In genomic region chr16:16016388-16016964, GRCh38 we compare ENCODE assay signal across 17 cellular contexts.
A peak's percentile ranks its signal among the peaks of the same experiment; 100 is the strongest.
DNase-seq lines count a peak whose midpoint lies in the region; ATAC-seq and TF ChIP-seq lines count a peak whose summit lies in the region.
"Had no signal": no experiment of that assay in that cellular context is flagged by ENCODE, and none has a peak within 500 bp of the region (broad histone marks: within the 10 kb centered on the region; RNA-seq: fewer than 3 reads in every experiment).

No MANE protein-coding gene starts in this region.

- POLR2A ChIA-PET in activated CD8-positive, alpha-beta T cell treated with anti-CD3 and anti-CD28 coated beads for 36 hours (lab: Charles Lee) = interaction anchor here (1.2 kb wide), 2 partner anchors 9 to 23 kb away, joined by 3 read pairs; no protein-coding TSS in a partner anchor
- POLR2A ChIA-PET in activated CD8-positive, alpha-beta T cell treated with anti-CD3 and anti-CD28 coated beads, Interleukin-2, amount 10 ng/mL, durations not matched to agents 7 days and 5 days (lab: Charles Lee) = no interaction called here

- H3K27me3 Mint-ChIP-seq in activated CD8-positive, alpha-beta T cell treated with anti-CD3 and anti-CD28 coated beads for 36 hours = no peaks in the 10 kb centered on the region
- H3K27me3 Mint-ChIP-seq in activated CD8-positive, alpha-beta T cell treated with anti-CD3 and anti-CD28 coated beads, Interleukin-2, amount 10 ng/mL, durations not matched to agents 7 days and 5 days (ENCODE audit: low read depth) = no peaks in the 10 kb centered on the region
- no peaks in the 10 kb centered on the region for H3K27me3 Mint-ChIP-seq in activated T-helper 2 cell treated with anti-CD3 and anti-CD28 coated beads, Interferon-gamma antibody, Interleukin-2, Interleukin-4, amounts not matched to agents 10 μg/mL and 5 μg/mL and 100 μg/mL, durations not matched to agents 14 hours and 24 hours and 36 hours (ENCODE audit: low read depth)
- H3K27me3 Mint-ChIP-seq: CD4-positive, alpha-beta T cell; IgD-negative memory B cell had no signal

- H3K9me3 ChIP-seq in sigmoid colon = no peaks in the 10 kb centered on the region
- H3K9me3 ChIP-seq: breast epithelium, left ventricle myocardium inferior had no signal

- DNase-seq in activated CD8-positive, alpha-beta T cell treated with anti-CD3 and anti-CD28 coated beads for 36 hours = peak; percentile 31
- DNase-seq in activated CD8-positive, alpha-beta T cell treated with anti-CD3 and anti-CD28 coated beads, Interleukin-2, amount 10 ng/mL, durations not matched to agents 7 days and 5 days = no peak
- no peak for DNase-seq in activated T-helper 2 cell treated with anti-CD3 and anti-CD28 coated beads, Interferon-gamma antibody, Interleukin-2, Interleukin-4, amounts not matched to agents 10 μg/mL and 5 μg/mL and 100 μg/mL, durations not matched to agents 14 hours and 24 hours and 36 hours (ENCODE audit: low spot score)
- DNase-seq in sigmoid colon (no peak), GM03348 (ENCODE audit: low spot score) (no peak), Right ventricle myocardium superior (no peak)
- DNase-seq: CD4-positive, alpha-beta T cell; cortex of kidney; immature natural killer cell; left ventricle myocardium inferior; MM.1S; NCI-H146; NCI-H524 treated with DMSO at 0.1 percent for 48 hours had no signal

- no peak overlapping the region for H3K4me3 ChIP-seq in sigmoid colon
- H3K4me3 ChIP-seq: breast epithelium, left ventricle myocardium inferior had no signal

- TF ChIP-seq EP300 in sigmoid colon (IDR thresholded peaks at IDR 0.05) = no peak

- no peaks in the 10 kb centered on the region for H3K9me3 Mint-ChIP-seq in activated CD8-positive, alpha-beta T cell treated with anti-CD3 and anti-CD28 coated beads for 36 hours
- no peaks in the 10 kb centered on the region for H3K9me3 Mint-ChIP-seq in activated CD8-positive, alpha-beta T cell treated with anti-CD3 and anti-CD28 coated beads, Interleukin-2, amount 10 ng/mL, durations not matched to agents 7 days and 5 days (ENCODE audit: insufficient read depth)
- H3K9me3 Mint-ChIP-seq in activated T-helper 2 cell treated with anti-CD3 and anti-CD28 coated beads, Interferon-gamma antibody, Interleukin-2, Interleukin-4, amounts not matched to agents 10 μg/mL and 5 μg/mL and 100 μg/mL, durations not matched to agents 14 hours and 24 hours and 36 hours = no peaks in the 10 kb centered on the region
- H3K9me3 Mint-ChIP-seq: CD4-positive, alpha-beta T cell; IgD-negative memory B cell; immature natural killer cell had no signal

- CTCF ChIA-PET in activated CD8-positive, alpha-beta T cell treated with anti-CD3 and anti-CD28 coated beads for 36 hours (lab: Charles Lee) = no interaction called here
- CTCF ChIA-PET in activated CD8-positive, alpha-beta T cell treated with anti-CD3 and anti-CD28 coated beads, Interleukin-2, amount 10 ng/mL, durations not matched to agents 7 days and 5 days (lab: Charles Lee) = no interaction called here

- intact Hi-C loops in activated CD8-positive, alpha-beta T cell treated with anti-CD3 and anti-CD28 coated beads for 36 hours (cut with micrococcal nuclease) = no loop called here
- intact Hi-C loops in activated T-helper 2 cell treated with anti-CD3 and anti-CD28 coated beads, Interferon-gamma antibody, Interleukin-2, Interleukin-4, amounts not matched to agents 10 μg/mL and 5 μg/mL and 100 μg/mL, durations not matched to agents 14 hours and 24 hours and 36 hours (cut with micrococcal nuclease) = no loop called here
- intact Hi-C loops in sigmoid colon (cut with DNase I) = no loop called here
- intact Hi-C loops in Right ventricle myocardium superior (cut with DNase I) = no loop called here

- TF ChIP-seq POLR2A in sigmoid colon (IDR thresholded peaks at IDR 0.05) = no peak

- H3K4me1 ChIP-seq in sigmoid colon = peaks cover 0 to 43% (median 21%) of the 10 kb centered on the region in 4 donors
- H3K4me1 ChIP-seq: breast epithelium had no signal

- peaks cover 56% of the 10 kb centered on the region for H3K36me3 Mint-ChIP-seq in activated CD8-positive, alpha-beta T cell treated with anti-CD3 and anti-CD28 coated beads for 36 hours (ENCODE audit: low read depth)
- H3K36me3 Mint-ChIP-seq in activated CD8-positive, alpha-beta T cell treated with anti-CD3 and anti-CD28 coated beads, Interleukin-2, amount 10 ng/mL, durations not matched to agents 7 days and 5 days (ENCODE audit: low read depth) = peaks cover 61% of the 10 kb centered on the region
- peaks cover 85% of the 10 kb centered on the region for H3K36me3 Mint-ChIP-seq in activated T-helper 2 cell treated with anti-CD3 and anti-CD28 coated beads, Interferon-gamma antibody, Interleukin-2, Interleukin-4, amounts not matched to agents 10 μg/mL and 5 μg/mL and 100 μg/mL, durations not matched to agents 14 hours and 24 hours and 36 hours (ENCODE audit: low read depth)

- no peak overlapping the region for H3K4me3 Mint-ChIP-seq in activated CD8-positive, alpha-beta T cell treated with anti-CD3 and anti-CD28 coated beads for 36 hours
- H3K4me3 Mint-ChIP-seq in activated CD8-positive, alpha-beta T cell treated with anti-CD3 and anti-CD28 coated beads, Interleukin-2, amount 10 ng/mL, durations not matched to agents 7 days and 5 days = no peak overlapping the region
- no peak overlapping the region for H3K4me3 Mint-ChIP-seq in activated T-helper 2 cell treated with anti-CD3 and anti-CD28 coated beads, Interferon-gamma antibody, Interleukin-2, Interleukin-4, amounts not matched to agents 10 μg/mL and 5 μg/mL and 100 μg/mL, durations not matched to agents 14 hours and 24 hours and 36 hours (ENCODE audit: low read depth)
- H3K4me3 Mint-ChIP-seq: CD4-positive, alpha-beta T cell; immature natural killer cell had no signal

- 95% methylated on average over 11 of the region's 11 CpGs for WGBS in sigmoid colon, 2 donors

- H3K27ac Mint-ChIP-seq in activated CD8-positive, alpha-beta T cell treated with anti-CD3 and anti-CD28 coated beads for 36 hours = peak overlapping the region; percentile 53
- no peak overlapping the region for H3K27ac Mint-ChIP-seq in activated CD8-positive, alpha-beta T cell treated with anti-CD3 and anti-CD28 coated beads, Interleukin-2, amount 10 ng/mL, durations not matched to agents 7 days and 5 days
- peak overlapping the region; percentile 43 for H3K27ac Mint-ChIP-seq in activated T-helper 2 cell treated with anti-CD3 and anti-CD28 coated beads, Interferon-gamma antibody, Interleukin-2, Interleukin-4, amounts not matched to agents 10 μg/mL and 5 μg/mL and 100 μg/mL, durations not matched to agents 14 hours and 24 hours and 36 hours
- H3K27ac Mint-ChIP-seq: CD4-positive, alpha-beta T cell; IgD-negative memory B cell; immature natural killer cell had no signal

- peaks cover 9% of the 10 kb centered on the region for H3K4me1 Mint-ChIP-seq in activated CD8-positive, alpha-beta T cell treated with anti-CD3 and anti-CD28 coated beads for 36 hours (ENCODE audit: low read depth)
- peaks cover 13% of the 10 kb centered on the region for H3K4me1 Mint-ChIP-seq in activated CD8-positive, alpha-beta T cell treated with anti-CD3 and anti-CD28 coated beads, Interleukin-2, amount 10 ng/mL, durations not matched to agents 7 days and 5 days (ENCODE audit: low read depth)
- peaks cover 14% of the 10 kb centered on the region for H3K4me1 Mint-ChIP-seq in activated T-helper 2 cell treated with anti-CD3 and anti-CD28 coated beads, Interferon-gamma antibody, Interleukin-2, Interleukin-4, amounts not matched to agents 10 μg/mL and 5 μg/mL and 100 μg/mL, durations not matched to agents 14 hours and 24 hours and 36 hours (ENCODE audit: low read depth)
- H3K4me1 Mint-ChIP-seq: immature natural killer cell had no signal

- ATAC-seq in activated CD8-positive, alpha-beta T cell treated with anti-CD3 and anti-CD28 coated beads for 36 hours = peak; percentile 13
- no peak for ATAC-seq in activated CD8-positive, alpha-beta T cell treated with anti-CD3 and anti-CD28 coated beads, Interleukin-2, amount 10 ng/mL, durations not matched to agents 7 days and 5 days
- ATAC-seq in Right ventricle myocardium superior (ENCODE audit: poor library complexity) (no peak), GM21723 (IDR thresholded peaks at IDR 0.05; ENCODE audit: unreplicated experiment) (no peak)

- no peaks in the 10 kb centered on the region for H3K27me3 ChIP-seq in sigmoid colon
- H3K27me3 ChIP-seq: breast epithelium had no signal

- TF ChIP-seq CTCF in activated CD8-positive, alpha-beta T cell treated with anti-CD3 and anti-CD28 coated beads for 36 hours (IDR thresholded peaks at IDR 0.05) = no peak
- TF ChIP-seq CTCF in C4-2B (conservative IDR thresholded peaks at IDR 0.05) = no peak
- TF ChIP-seq CTCF in sigmoid colon (IDR thresholded peaks at IDR 0.05) = no peak

- H3K27ac ChIP-seq in C4-2B = peak overlapping the region; percentile 78
- H3K27ac ChIP-seq in sigmoid colon = peak overlapping the region; percentile 15 to 91 (median 72)
- H3K27ac ChIP-seq: breast epithelium, left ventricle myocardium inferior had no signal

- H3K36me3 ChIP-seq in sigmoid colon = peaks cover 0 to 48% (median 19%) of the 10 kb centered on the region in 4 donors
- H3K36me3 ChIP-seq: breast epithelium had no signal
